In genomic region chr21:35849131-35849530, GRCh38 we compare ENCODE assay signal across 17 cellular contexts.
DNase-seq lines count a peak whose midpoint lies in the region; ATAC-seq and TF ChIP-seq lines count a peak whose summit lies in the region.
"Had no signal": no experiment of that assay in that cellular context is flagged by ENCODE, and none has a peak within 500 bp of the region (broad histone marks: within the 10 kb centered on the region; RNA-seq: fewer than 3 reads in every experiment).

No MANE protein-coding gene starts in this region.

- H3K27ac Mint-ChIP-seq in effector memory CD8-positive, alpha-beta T cell, result no peak overlapping the region
- no peak overlapping the region for H3K27ac Mint-ChIP-seq in Caco-2 (ENCODE audit: unreplicated experiment)

- H3K27me3 ChIP-seq in ACC112 (ENCODE audit: insufficient read depth, low read length) (no peaks in the 10 kb centered on the region), brain microvascular endothelial cell (replicated peaks) (no peaks in the 10 kb centered on the region), heart left ventricle (peaks cover 0 to 3% (median 0%) of the 10 kb centered on the region in 9 donors), mesenchymal stem cell (ENCODE audit: control insufficient read depth in 1 of 2, insufficient read depth in 1 of 2, low read length in 2 of 2) (peaks cover 0 to 34% of the 10 kb centered on the region in 2 experiments), Caco-2 (replicated peaks; ENCODE audit: control insufficient read depth, insufficient read depth, low read length) (no peaks in the 10 kb centered on the region)

- H3K4me1 Mint-ChIP-seq in effector memory CD8-positive, alpha-beta T cell (ENCODE audit: low read depth in 2 of 2), result no peaks in the 10 kb centered on the region
- H3K4me1 Mint-ChIP-seq in Caco-2 (ENCODE audit: low read depth, unreplicated experiment), result no peaks in the 10 kb centered on the region

- no peaks in the 10 kb centered on the region for H3K79me2 ChIP-seq in ACC112 (ENCODE audit: control insufficient read depth, insufficient read depth, low read length, unreplicated experiment)

- CTCF ChIA-PET in Caco-2 (lab: Charles Lee), result interaction anchor here (1.3 kb wide), 1 partner anchor 9 kb away, joined by 3 read pairs; no protein-coding TSS in a partner anchor

- H3K9ac ChIP-seq in mesenchymal stem cell (ENCODE audit: low read length), result peak overlapping the region; percentile 79

- no peak overlapping the region for H2BK15ac ChIP-seq in mesenchymal stem cell (ENCODE audit: low read depth, poor library complexity, severe bottlenecking)

- no peaks in the 10 kb centered on the region for H3K79me1 ChIP-seq in mesenchymal stem cell (replicated peaks; ENCODE audit: low read length, poor library complexity, severe bottlenecking)

- H3K9me3 ChIP-seq in heart left ventricle (no peaks in the 10 kb centered on the region), mesenchymal stem cell (ENCODE audit: control insufficient read depth, low read length) (no peaks in the 10 kb centered on the region), Caco-2 (no peaks in the 10 kb centered on the region)

- H3K4me3 ChIP-seq in ACC112 (ENCODE audit: low read depth, low read length) (no peak overlapping the region), brain microvascular endothelial cell (ENCODE audit: low read depth, low read length) (no peak overlapping the region), heart left ventricle (no peak overlapping the region), mesenchymal stem cell (ENCODE audit: insufficient read depth in 1 of 2, low read depth in 1 of 2, low read length in 2 of 2) (no peak overlapping the region), Caco-2 (ENCODE audit: low read depth, low read length) (no peak overlapping the region)

- H3K36me3 Mint-ChIP-seq in effector memory CD8-positive, alpha-beta T cell (ENCODE audit: insufficient read depth), result no peaks in the 10 kb centered on the region
- no peaks in the 10 kb centered on the region for H3K36me3 Mint-ChIP-seq in Caco-2 (ENCODE audit: insufficient read depth, unreplicated experiment)

- intact Hi-C loops in heart left ventricle (cut with DNase I) (loop anchor here in 6 of 10 donors (10.0 kb wide), 5 partner anchors 86 to 1104 kb away; partner anchors contain the start of gene RUNX1 (in 2 of the 6)), Caco-2 (cut with micrococcal nuclease; ENCODE audit: unreplicated experiment) (loop anchor here (10.0 kb wide), 1 partner anchor 444 kb away; no protein-coding TSS in a partner anchor)

- DNase-seq in brain microvascular endothelial cell (peak; percentile 49), heart left ventricle (peak in 1 of 5 donors; percentile 20), mesenchymal stem cell (no peak), activated gamma-delta T cell treated with Interleukin-2 at 50 U/mL for 16 hours (no peak), Caco-2 (no peak)
- DNase-seq in effector memory CD8-positive, alpha-beta T cell, result no peak
- DNase-seq: 8988T, C1 segment of cervical spinal cord, DMS153, EL, H7, NCI-H1930, NCI-H2171, NCI-H446 treated with DMSO at 0.1 percent for 48 hours, NCI-H82 had no signal

- H3K4me1 ChIP-seq in ACC112 (ENCODE audit: control insufficient read depth, insufficient read depth, low read length, unreplicated experiment), result peaks cover 15% of the 10 kb centered on the region
- peaks cover 0 to 27% (median 6%) of the 10 kb centered on the region in 12 donors for H3K4me1 ChIP-seq in heart left ventricle
- H3K4me1 ChIP-seq in mesenchymal stem cell (ENCODE audit: control insufficient read depth, insufficient read depth, low read depth, low read length), result no peaks in the 10 kb centered on the region
- no peaks in the 10 kb centered on the region for H3K4me1 ChIP-seq in Caco-2

- H3K27ac ChIP-seq in ACC112 (ENCODE audit: low read depth, low read length) (no peak overlapping the region), brain microvascular endothelial cell (no peak overlapping the region), heart left ventricle (peak overlapping the region in 7 of 12 donors; percentile 4 to 86 (median 71)), mesenchymal stem cell (ENCODE audit: low read length, poor library complexity, severe bottlenecking) (no peak overlapping the region)

- peaks cover 49 to 63% of the 10 kb centered on the region in 2 donors for H3K27me3 Mint-ChIP-seq in effector memory CD8-positive, alpha-beta T cell
- H3K27me3 Mint-ChIP-seq in Caco-2 (ENCODE audit: insufficient read depth, unreplicated experiment), result peaks cover 6% of the 10 kb centered on the region

- H2AK5ac ChIP-seq in mesenchymal stem cell (ENCODE audit: low read length, severe bottlenecking), result no peak overlapping the region

- no peak overlapping the region for H3K4me2 ChIP-seq in mesenchymal stem cell (ENCODE audit: low read length, poor library complexity, severe bottlenecking)

- H2BK5ac ChIP-seq in mesenchymal stem cell (ENCODE audit: low read depth, low read length, poor library complexity, severe bottlenecking), result no peak overlapping the region

- no peaks in the 10 kb centered on the region for H3K9me3 Mint-ChIP-seq in effector memory CD8-positive, alpha-beta T cell
- H3K9me3 Mint-ChIP-seq in Caco-2 (ENCODE audit: unreplicated experiment), result no peaks in the 10 kb centered on the region

- no peak overlapping the region for H3K4ac ChIP-seq in mesenchymal stem cell (ENCODE audit: low read depth in 1 of 2, low read length in 2 of 2)

- WGBS in heart left ventricle, 4 donors, result 20 to 31% (median 24%) methylated on average over 4 of the region's 4 CpGs
- 100% methylated on average over 3 of the region's 4 CpGs for WGBS in mesenchymal stem cell

- H2BK120ac ChIP-seq in mesenchymal stem cell (ENCODE audit: low read depth, low read length), result no peak overlapping the region

- H4K8ac ChIP-seq in mesenchymal stem cell (ENCODE audit: low read length), result no peak overlapping the region

- H2BK12ac ChIP-seq in mesenchymal stem cell (ENCODE audit: low read length in 2 of 2), result no peak overlapping the region

- H3K23ac ChIP-seq in mesenchymal stem cell (ENCODE audit: low read length in 2 of 2), result no peak overlapping the region

- TF ChIP-seq CTCF in brain microvascular endothelial cell (IDR thresholded peaks at IDR 0.05; ENCODE audit: low read depth, low read length, missing control alignments) (no peak), heart left ventricle (IDR thresholded peaks at IDR 0.05) (no peak), Caco-2 (IDR thresholded peaks at IDR 0.05; ENCODE audit: insufficient read depth in 1 of 2, low read depth in 1 of 2, low read length in 1 of 2, severe bottlenecking in 1 of 2, unreplicated experiment in 1 of 2) (no peak)

- no peak overlapping the region for H4K91ac ChIP-seq in mesenchymal stem cell (ENCODE audit: low read length)

- in situ Hi-C loops in brain microvascular endothelial cell (cut with HindIII; ENCODE audit: low pct_ligation_motif_present, low sequenced_read_pairs), result no loop called here

- TF ChIP-seq POLR2A in heart left ventricle (IDR thresholded peaks at IDR 0.05), result no peak

- H3K18ac ChIP-seq in mesenchymal stem cell (ENCODE audit: low read depth in 1 of 2, low read length in 2 of 2), result no peak overlapping the region

- H2AFZ ChIP-seq in ACC112 (ENCODE audit: low read length, unreplicated experiment) (peak overlapping the region; percentile 4), mesenchymal stem cell (ENCODE audit: low read depth, low read length) (no peak overlapping the region)

- H3K4me3 Mint-ChIP-seq in effector memory CD8-positive, alpha-beta T cell, result no peak overlapping the region
- no peak overlapping the region for H3K4me3 Mint-ChIP-seq in Caco-2 (ENCODE audit: unreplicated experiment)

- ATAC-seq in heart left ventricle (peak; percentile 42 to 78 (median 75)), GM19397 (IDR thresholded peaks at IDR 0.05; ENCODE audit: unreplicated experiment) (no peak)
- no peak for ATAC-seq in effector memory CD8-positive, alpha-beta T cell (replicated peaks)

- BruUV-seq in Caco-2 (replicated peaks; lab: Mats Ljungman, UMichigan), result no TSS peak

- H3K36me3 ChIP-seq in ACC112 (ENCODE audit: insufficient read depth, low read length), result no peaks in the 10 kb centered on the region
- no peaks in the 10 kb centered on the region for H3K36me3 ChIP-seq in brain microvascular endothelial cell (replicated peaks)
- no peaks in the 10 kb centered on the region for H3K36me3 ChIP-seq in heart left ventricle
- H3K36me3 ChIP-seq in mesenchymal stem cell (ENCODE audit: control insufficient read depth in 1 of 2, insufficient read depth in 2 of 2, low read depth in 1 of 2, low read length in 2 of 2), result no peaks in the 10 kb centered on the region
- no peaks in the 10 kb centered on the region for H3K36me3 ChIP-seq in Caco-2 (ENCODE audit: control insufficient read depth, insufficient read depth, low read length)

- POLR2A ChIA-PET in Caco-2 (lab: Charles Lee), result no interaction called here

- H3K14ac ChIP-seq in mesenchymal stem cell (ENCODE audit: low read length in 2 of 2), result no peak overlapping the region

Comparison
In these comparisons a context has a peak if more than half of its experiments do, and no peak if none do; other contexts are left out.
1. H3K27ac ChIP-seq: peak in heart left ventricle (7 of 12); none in ACC112 (single experiment), brain microvascular endothelial cell (single experiment) and mesenchymal stem cell (single experiment).
2. ATAC-seq: peak in heart left ventricle (4 of 4); none in effector memory CD8-positive, alpha-beta T cell (single experiment) and GM19397 (single experiment).